8 cellular contexts compared by ENCODE assay signal in genomic region chr20:62804632-62805364, GRCh38. TPM values are rescaled to one million over a fixed set of nuclear protein-coding genes. Genes with fewer than 3 reads are reported as not detected.
DNase-seq lines count a peak whose midpoint lies in the region; ATAC-seq and TF ChIP-seq lines count a peak whose summit lies in the region.

OGFR (plus strand) TSS chr20:62804835; CDS start chr20:62804860, 25 bp downstream.

- intact Hi-C loops in mammary epithelial cell (cut with micrococcal nuclease): no loop called here

- H3K4me1 ChIP-seq in Karpas-422 (ENCODE audit: low read length) (peaks cover 32% of the 10 kb centered on the region), mammary epithelial cell (ENCODE audit: insufficient read depth, low read length) (peaks cover 12% of the 10 kb centered on the region)

- H3K9me3 ChIP-seq in Karpas-422 (ENCODE audit: low read length) (no peaks in the 10 kb centered on the region), WERI-Rb-1 (ENCODE audit: severe bottlenecking) (no peaks in the 10 kb centered on the region), mammary epithelial cell (replicated peaks; ENCODE audit: insufficient read depth, low read length) (no peaks in the 10 kb centered on the region)

- peak within 1 kb of the TSS; percentile 90 for H3K4me3 ChIP-seq in Karpas-422 (ENCODE audit: low read length)
- H3K4me3 ChIP-seq in WERI-Rb-1 (ENCODE audit: low read depth, low read length): peak within 1 kb of the TSS; percentile 62
- H3K4me3 ChIP-seq in mammary epithelial cell (replicated peaks in 1 of 3; ENCODE audit: insufficient read depth in 1 of 3, low read depth in 2 of 3, low read length in 3 of 3): peak within 1 kb of the TSS; percentile 60 to 98 (median 95)

- no peaks in the 10 kb centered on the region for H3K27me3 ChIP-seq in Karpas-422 (ENCODE audit: low read length)
- H3K27me3 ChIP-seq in WERI-Rb-1 (ENCODE audit: insufficient read depth, low read depth, severe bottlenecking): no peaks in the 10 kb centered on the region
- no peaks in the 10 kb centered on the region for H3K27me3 ChIP-seq in mammary epithelial cell (ENCODE audit: insufficient read depth, low read length)

- peaks cover 0 to 15% (median 4%) of the 10 kb centered on the region in 3 donors for H3K36me3 Mint-ChIP-seq in immature natural killer cell

- TF ChIP-seq CTCF in WERI-Rb-1 (IDR thresholded peaks at IDR 0.05; ENCODE audit: low read depth, low read length) (no peak), mammary epithelial cell (conservative IDR thresholded peaks at IDR 0.05 in 1 of 2, IDR thresholded peaks at IDR 0.05 in 1 of 2; ENCODE audit: extremely low read depth in 1 of 2, insufficient read depth in 1 of 2, low read depth in 1 of 2, low read length in 2 of 2) (no peak)

- H3K9ac ChIP-seq in Karpas-422 (ENCODE audit: low read length) (peak within 1 kb of the TSS; percentile 95), mammary epithelial cell (ENCODE audit: insufficient read depth, low read length) (peak within 1 kb of the TSS; percentile 58)

- in situ Hi-C loops in mammary epithelial cell (cut with MboI; ENCODE audit: low sequenced_read_pairs in 2 of 2): no loop called here

- H2AFZ ChIP-seq in Karpas-422 (ENCODE audit: low read length) (peak within 1 kb of the TSS; percentile 69; the same call in 1 of the 2 replicates), mammary epithelial cell (ENCODE audit: low read depth, low read length) (peak within 1 kb of the TSS; percentile 91)

- BruUV-seq in mammary epithelial cell (replicated peaks; lab: Mats Ljungman, UMichigan): no TSS peak

- DNase-seq in SHP77 (lab: John Stamatoyannopoulos, UW) (peak; percentile 50 to 69), SHP77 treated with DMSO at 0.1 percent for 48 hours (lab: John Stamatoyannopoulos, UW) (no peak), Karpas-422 (peak; percentile 94), WERI-Rb-1 (peak; percentile 60), mammary epithelial cell (peak; percentile 48), immature natural killer cell (peak; percentile 72 to 79 (median 78))
- peak in 2 of 3 donors; percentile 40 to 47 for DNase-seq in stimulated activated CD4-positive, alpha-beta T cell treated with anti-CD3 and anti-CD28 coated beads, Interleukin-12 subunit alpha, Interleukin-12 subunit beta, amount 100 ng/mL, for 48 hours (ENCODE audit: low read depth in 2 of 3, low spot score in 1 of 3)

- WGBS in mammary epithelial cell (ENCODE audit: low coverage, missing lambda C conversion rate): 3% methylated on average over 33 of the region's 103 CpGs

- H3K4me2 ChIP-seq in Karpas-422 (ENCODE audit: low read depth, low read length, poor library complexity, severe bottlenecking): peak within 1 kb of the TSS; percentile 99
- peak within 1 kb of the TSS; percentile 88 for H3K4me2 ChIP-seq in mammary epithelial cell (ENCODE audit: insufficient read depth, low read depth, low read length)

- dilution Hi-C loops in mammary epithelial cell (cut with HindIII; ENCODE audit: low sequenced_read_pairs): no loop called here

- peak within 1 kb of the TSS; percentile 89 to 98 (median 94) for H3K27ac Mint-ChIP-seq in immature natural killer cell

- H3K4me1 Mint-ChIP-seq in immature natural killer cell: peaks cover 26 to 31% of the 10 kb centered on the region in 2 donors

- CTCF ChIA-PET in mammary epithelial cell (lab: Charles Lee; ENCODE audit: low non-redundant PET): no interaction called here

- peaks cover 23% of the 10 kb centered on the region for H3K79me2 ChIP-seq in Karpas-422 (ENCODE audit: low read length)
- peaks cover 26% of the 10 kb centered on the region for H3K79me2 ChIP-seq in mammary epithelial cell (ENCODE audit: insufficient read depth, low read length)

- H4K20me1 ChIP-seq in Karpas-422 (ENCODE audit: insufficient read depth, low read depth, low read length) (peaks cover 38% of the 10 kb centered on the region), mammary epithelial cell (ENCODE audit: insufficient read depth, low read length) (no peaks in the 10 kb centered on the region)

- H3K36me3 ChIP-seq in Karpas-422 (ENCODE audit: insufficient read depth, low read length) (peaks cover 11% of the 10 kb centered on the region), WERI-Rb-1 (peaks cover 48% of the 10 kb centered on the region), mammary epithelial cell (ENCODE audit: insufficient read depth, low read length) (peaks cover 6% of the 10 kb centered on the region)

- peaks cover 5 to 10% (median 6%) of the 10 kb centered on the region in 3 donors for H3K27me3 Mint-ChIP-seq in immature natural killer cell (ENCODE audit: low read depth in 3 of 3)

- peak within 1 kb of the TSS; percentile 69 for H3K27ac ChIP-seq in Karpas-422 (ENCODE audit: low read length)
- peak within 1 kb of the TSS; percentile 73 for H3K27ac ChIP-seq in WERI-Rb-1
- H3K27ac ChIP-seq in mammary epithelial cell (ENCODE audit: insufficient read depth, low read depth, low read length): no peak within 1 kb of the TSS

- peak within 1 kb of the TSS; percentile 86 to 97 (median 93) for H3K4me3 Mint-ChIP-seq in immature natural killer cell

- no peak for ATAC-seq in GM18502 (IDR thresholded peaks at IDR 0.05; ENCODE audit: poor library complexity, unreplicated experiment)

- H3K9me3 Mint-ChIP-seq in immature natural killer cell: no peaks in the 10 kb centered on the region

- no peaks in the 10 kb centered on the region for H3K9me2 ChIP-seq in Karpas-422 (replicated peaks; ENCODE audit: insufficient read depth, low read length)

RNA-seq across cellular contexts. Expression of gene OGFR, which starts in this region (rescaled TPM):
- 23.8 and 99.0 TPM in 2 replicates for total RNA-seq in Karpas-422 (2014; rRNA removed; shearing (Covaris generic); ENCODE audit: low replicate concordance)
- total RNA-seq in mammary epithelial cell: 10 to 100 TPM; 12.7 to 30.0 TPM
- polyA plus RNA-seq in mammary epithelial cell: 20.6 TPM
- polyA minus RNA-seq in mammary epithelial cell: 12.4 TPM
- polyA plus RNA-seq in immature natural killer cell: 10 to 100 TPM; 21.6 to 75.3 (median 31.3) TPM
